21 cellular contexts compared by ENCODE assay signal in genomic region chr2:99834426-99834825, GRCh38.
"Had no signal": no experiment of that assay in that cellular context is flagged by ENCODE, and none has a peak within 500 bp of the region (broad histone marks: within the 10 kb centered on the region; RNA-seq: fewer than 3 reads in every experiment).

No MANE protein-coding gene starts in this region.

- H3K4me1 ChIP-seq: neural progenitor cell, pancreas had no signal

- H3K27ac ChIP-seq: coronary artery, neural progenitor cell, pancreas had no signal

- H3K27me3 ChIP-seq: hepatocyte, neural progenitor cell, pancreas had no signal

- H3K27me3 Mint-ChIP-seq: naive thymus-derived CD4-positive, alpha-beta T cell; progenitor cell of endocrine pancreas had no signal

- H3K4me3 ChIP-seq: coronary artery, hepatocyte, lung, neural progenitor cell, pancreas had no signal

- H3K4me3 Mint-ChIP-seq: endodermal cell; naive thymus-derived CD4-positive, alpha-beta T cell; neural progenitor cell; type B pancreatic cell had no signal

- H3K9me3 ChIP-seq: pancreas had no signal

- DNase-seq: effector CD4-positive, alpha-beta T cell; endodermal cell; foreskin melanocyte; head of caudate nucleus; kidney; left cardiac atrium; left ventricle myocardium superior; mesendoderm; naive thymus-derived CD4-positive, alpha-beta T cell; nucleus accumbens; pancreas; right cardiac atrium; small intestine; stimulated activated CD4-positive, alpha-beta T cell treated with anti-CD3 and anti-CD28 coated beads, Interleukin-12 subunit alpha, Interleukin-12 subunit beta, amount 100 ng/mL, for 4 hours; stimulated activated naive CD4-positive, alpha-beta T cell treated with Interleukin-2 at 50 U/mL for 16 hours had no signal

- H3K36me3 ChIP-seq: neural progenitor cell, pancreas had no signal

- H3K9ac ChIP-seq: neural progenitor cell had no signal

- H3K9me3 Mint-ChIP-seq: endodermal cell had no signal

- H2AFZ ChIP-seq: hepatocyte, neural progenitor cell had no signal

- ATAC-seq: left cardiac atrium; left ventricle myocardium superior; naive thymus-derived CD4-positive, alpha-beta T cell; pancreas; right cardiac atrium had no signal

- H3K79me2 ChIP-seq: hepatocyte had no signal

- H3K27ac Mint-ChIP-seq: endodermal cell, neural progenitor cell, progenitor cell of endocrine pancreas, type B pancreatic cell had no signal

- H3K4me2 ChIP-seq: hepatocyte, neural progenitor cell had no signal
